Comparison of ENCODE assay signal across 1 cellular context in the genomic region with DNA sequence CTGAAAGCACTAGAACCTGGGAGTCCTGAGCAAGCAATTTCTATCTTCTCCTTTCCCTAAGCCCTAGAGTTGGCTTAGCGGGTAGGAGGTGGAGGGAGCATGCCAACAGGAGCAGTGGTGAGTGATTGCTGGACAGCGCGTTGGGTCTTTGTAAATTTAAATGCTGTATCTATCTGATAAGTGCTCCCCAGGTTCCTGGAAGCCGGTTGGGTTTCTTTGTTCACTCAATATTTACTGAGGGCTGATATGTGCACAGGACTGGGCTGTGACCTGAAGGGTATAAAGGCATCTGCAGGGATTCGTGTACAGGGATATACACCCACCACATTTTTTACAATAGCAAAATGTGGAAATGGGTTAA.
TF ChIP-seq lines count a peak whose summit lies in the region.

No MANE protein-coding gene starts in this region.

TF ChIP-seq in HepG2, 621 proteins besides CTCF, POLR2A, EP300 and RAD21 (continues in another document):
- TF ChIP-seq, protein P1, sequence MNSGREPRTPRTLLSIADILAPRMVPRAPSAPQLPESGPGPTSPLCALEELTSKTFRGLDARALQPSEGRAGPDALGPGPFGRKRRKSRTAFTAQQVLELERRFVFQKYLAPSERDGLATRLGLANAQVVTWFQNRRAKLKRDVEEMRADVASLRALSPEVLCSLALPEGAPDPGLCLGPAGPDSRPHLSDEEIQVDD (CRISPR knock-in tag; IDR thresholded peaks at IDR 0.05; ENCODE audit: borderline replicate concordance): no peak
- peak; percentile 22; the same call in 1 of the 2 replicates for TF ChIP-seq ZNF614 (CRISPR knock-in tag; IDR thresholded peaks at IDR 0.05; ENCODE audit: borderline replicate concordance)
- no peak for TF ChIP-seq MED8 (CRISPR knock-in tag; IDR thresholded peaks at IDR 0.05; ENCODE audit: insufficient replicate concordance)
- TF ChIP-seq NKX3-1 (CRISPR knock-in tag; IDR thresholded peaks at IDR 0.05): no peak
- TF ChIP-seq, protein P2, sequence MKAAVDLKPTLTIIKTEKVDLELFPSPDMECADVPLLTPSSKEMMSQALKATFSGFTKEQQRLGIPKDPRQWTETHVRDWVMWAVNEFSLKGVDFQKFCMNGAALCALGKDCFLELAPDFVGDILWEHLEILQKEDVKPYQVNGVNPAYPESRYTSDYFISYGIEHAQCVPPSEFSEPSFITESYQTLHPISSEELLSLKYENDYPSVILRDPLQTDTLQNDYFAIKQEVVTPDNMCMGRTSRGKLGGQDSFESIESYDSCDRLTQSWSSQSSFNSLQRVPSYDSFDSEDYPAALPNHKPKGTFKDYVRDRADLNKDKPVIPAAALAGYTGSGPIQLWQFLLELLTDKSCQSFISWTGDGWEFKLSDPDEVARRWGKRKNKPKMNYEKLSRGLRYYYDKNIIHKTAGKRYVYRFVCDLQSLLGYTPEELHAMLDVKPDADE (CRISPR knock-in tag; IDR thresholded peaks at IDR 0.05): no peak
- TF ChIP-seq, protein P3, sequence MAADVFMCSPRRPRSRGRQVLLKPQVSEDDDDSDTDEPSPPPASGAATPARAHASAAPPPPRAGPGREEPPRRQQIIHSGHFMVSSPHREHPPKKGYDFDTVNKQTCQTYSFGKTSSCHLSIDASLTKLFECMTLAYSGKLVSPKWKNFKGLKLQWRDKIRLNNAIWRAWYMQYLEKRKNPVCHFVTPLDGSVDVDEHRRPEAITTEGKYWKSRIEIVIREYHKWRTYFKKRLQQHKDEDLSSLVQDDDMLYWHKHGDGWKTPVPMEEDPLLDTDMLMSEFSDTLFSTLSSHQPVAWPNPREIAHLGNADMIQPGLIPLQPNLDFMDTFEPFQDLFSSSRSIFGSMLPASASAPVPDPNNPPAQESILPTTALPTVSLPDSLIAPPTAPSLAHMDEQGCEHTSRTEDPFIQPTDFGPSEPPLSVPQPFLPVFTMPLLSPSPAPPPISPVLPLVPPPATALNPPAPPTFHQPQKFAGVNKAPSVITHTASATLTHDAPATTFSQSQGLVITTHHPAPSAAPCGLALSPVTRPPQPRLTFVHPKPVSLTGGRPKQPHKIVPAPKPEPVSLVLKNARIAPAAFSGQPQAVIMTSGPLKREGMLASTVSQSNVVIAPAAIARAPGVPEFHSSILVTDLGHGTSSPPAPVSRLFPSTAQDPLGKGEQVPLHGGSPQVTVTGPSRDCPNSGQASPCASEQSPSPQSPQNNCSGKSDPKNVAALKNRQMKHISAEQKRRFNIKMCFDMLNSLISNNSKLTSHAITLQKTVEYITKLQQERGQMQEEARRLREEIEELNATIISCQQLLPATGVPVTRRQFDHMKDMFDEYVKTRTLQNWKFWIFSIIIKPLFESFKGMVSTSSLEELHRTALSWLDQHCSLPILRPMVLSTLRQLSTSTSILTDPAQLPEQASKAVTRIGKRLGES (CRISPR knock-in tag; IDR thresholded peaks at IDR 0.05; ENCODE audit: borderline replicate concordance): no peak
- TF ChIP-seq REL (CRISPR knock-in tag; conservative IDR thresholded peaks at IDR 0.05): no peak
- TF ChIP-seq TCF7 (IDR thresholded peaks at IDR 0.05; ENCODE audit: low read depth): no peak
- TF ChIP-seq, protein P4, sequence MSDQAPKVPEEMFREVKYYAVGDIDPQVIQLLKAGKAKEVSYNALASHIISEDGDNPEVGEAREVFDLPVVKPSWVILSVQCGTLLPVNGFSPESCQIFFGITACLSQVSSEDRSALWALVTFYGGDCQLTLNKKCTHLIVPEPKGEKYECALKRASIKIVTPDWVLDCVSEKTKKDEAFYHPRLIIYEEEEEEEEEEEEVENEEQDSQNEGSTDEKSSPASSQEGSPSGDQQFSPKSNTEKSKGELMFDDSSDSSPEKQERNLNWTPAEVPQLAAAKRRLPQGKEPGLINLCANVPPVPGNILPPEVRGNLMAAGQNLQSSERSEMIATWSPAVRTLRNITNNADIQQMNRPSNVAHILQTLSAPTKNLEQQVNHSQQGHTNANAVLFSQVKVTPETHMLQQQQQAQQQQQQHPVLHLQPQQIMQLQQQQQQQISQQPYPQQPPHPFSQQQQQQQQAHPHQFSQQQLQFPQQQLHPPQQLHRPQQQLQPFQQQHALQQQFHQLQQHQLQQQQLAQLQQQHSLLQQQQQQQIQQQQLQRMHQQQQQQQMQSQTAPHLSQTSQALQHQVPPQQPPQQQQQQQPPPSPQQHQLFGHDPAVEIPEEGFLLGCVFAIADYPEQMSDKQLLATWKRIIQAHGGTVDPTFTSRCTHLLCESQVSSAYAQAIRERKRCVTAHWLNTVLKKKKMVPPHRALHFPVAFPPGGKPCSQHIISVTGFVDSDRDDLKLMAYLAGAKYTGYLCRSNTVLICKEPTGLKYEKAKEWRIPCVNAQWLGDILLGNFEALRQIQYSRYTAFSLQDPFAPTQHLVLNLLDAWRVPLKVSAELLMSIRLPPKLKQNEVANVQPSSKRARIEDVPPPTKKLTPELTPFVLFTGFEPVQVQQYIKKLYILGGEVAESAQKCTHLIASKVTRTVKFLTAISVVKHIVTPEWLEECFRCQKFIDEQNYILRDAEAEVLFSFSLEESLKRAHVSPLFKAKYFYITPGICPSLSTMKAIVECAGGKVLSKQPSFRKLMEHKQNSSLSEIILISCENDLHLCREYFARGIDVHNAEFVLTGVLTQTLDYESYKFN (CRISPR knock-in tag; conservative IDR thresholded peaks at IDR 0.05): no peak
- TF ChIP-seq, protein P5, sequence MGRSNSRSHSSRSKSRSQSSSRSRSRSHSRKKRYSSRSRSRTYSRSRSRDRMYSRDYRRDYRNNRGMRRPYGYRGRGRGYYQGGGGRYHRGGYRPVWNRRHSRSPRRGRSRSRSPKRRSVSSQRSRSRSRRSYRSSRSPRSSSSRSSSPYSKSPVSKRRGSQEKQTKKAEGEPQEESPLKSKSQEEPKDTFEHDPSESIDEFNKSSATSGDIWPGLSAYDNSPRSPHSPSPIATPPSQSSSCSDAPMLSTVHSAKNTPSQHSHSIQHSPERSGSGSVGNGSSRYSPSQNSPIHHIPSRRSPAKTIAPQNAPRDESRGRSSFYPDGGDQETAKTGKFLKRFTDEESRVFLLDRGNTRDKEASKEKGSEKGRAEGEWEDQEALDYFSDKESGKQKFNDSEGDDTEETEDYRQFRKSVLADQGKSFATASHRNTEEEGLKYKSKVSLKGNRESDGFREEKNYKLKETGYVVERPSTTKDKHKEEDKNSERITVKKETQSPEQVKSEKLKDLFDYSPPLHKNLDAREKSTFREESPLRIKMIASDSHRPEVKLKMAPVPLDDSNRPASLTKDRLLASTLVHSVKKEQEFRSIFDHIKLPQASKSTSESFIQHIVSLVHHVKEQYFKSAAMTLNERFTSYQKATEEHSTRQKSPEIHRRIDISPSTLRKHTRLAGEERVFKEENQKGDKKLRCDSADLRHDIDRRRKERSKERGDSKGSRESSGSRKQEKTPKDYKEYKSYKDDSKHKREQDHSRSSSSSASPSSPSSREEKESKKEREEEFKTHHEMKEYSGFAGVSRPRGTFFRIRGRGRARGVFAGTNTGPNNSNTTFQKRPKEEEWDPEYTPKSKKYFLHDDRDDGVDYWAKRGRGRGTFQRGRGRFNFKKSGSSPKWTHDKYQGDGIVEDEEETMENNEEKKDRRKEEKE (IDR thresholded peaks at IDR 0.05): no peak
- TF ChIP-seq ZNF282 (IDR thresholded peaks at IDR 0.05; ENCODE audit: partially characterized antibody): no peak
- TF ChIP-seq, protein P6, sequence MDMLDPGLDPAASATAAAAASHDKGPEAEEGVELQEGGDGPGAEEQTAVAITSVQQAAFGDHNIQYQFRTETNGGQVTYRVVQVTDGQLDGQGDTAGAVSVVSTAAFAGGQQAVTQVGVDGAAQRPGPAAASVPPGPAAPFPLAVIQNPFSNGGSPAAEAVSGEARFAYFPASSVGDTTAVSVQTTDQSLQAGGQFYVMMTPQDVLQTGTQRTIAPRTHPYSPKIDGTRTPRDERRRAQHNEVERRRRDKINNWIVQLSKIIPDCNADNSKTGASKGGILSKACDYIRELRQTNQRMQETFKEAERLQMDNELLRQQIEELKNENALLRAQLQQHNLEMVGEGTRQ (IDR thresholded peaks at IDR 0.05; ENCODE audit: low read depth, low read length): no peak
- TF ChIP-seq, protein P6 (CRISPR knock-in tag; IDR thresholded peaks at IDR 0.05; ENCODE audit: borderline replicate concordance): no peak
- TF ChIP-seq, protein P7, sequence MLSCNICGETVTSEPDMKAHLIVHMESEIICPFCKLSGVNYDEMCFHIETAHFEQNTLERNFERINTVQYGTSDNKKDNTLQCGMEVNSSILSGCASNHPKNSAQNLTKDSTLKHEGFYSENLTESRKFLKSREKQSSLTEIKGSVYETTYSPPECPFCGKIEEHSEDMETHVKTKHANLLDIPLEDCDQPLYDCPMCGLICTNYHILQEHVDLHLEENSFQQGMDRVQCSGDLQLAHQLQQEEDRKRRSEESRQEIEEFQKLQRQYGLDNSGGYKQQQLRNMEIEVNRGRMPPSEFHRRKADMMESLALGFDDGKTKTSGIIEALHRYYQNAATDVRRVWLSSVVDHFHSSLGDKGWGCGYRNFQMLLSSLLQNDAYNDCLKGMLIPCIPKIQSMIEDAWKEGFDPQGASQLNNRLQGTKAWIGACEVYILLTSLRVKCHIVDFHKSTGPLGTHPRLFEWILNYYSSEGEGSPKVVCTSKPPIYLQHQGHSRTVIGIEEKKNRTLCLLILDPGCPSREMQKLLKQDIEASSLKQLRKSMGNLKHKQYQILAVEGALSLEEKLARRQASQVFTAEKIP (CRISPR knock-in tag; IDR thresholded peaks at IDR 0.05; ENCODE audit: borderline replicate concordance): no peak
- no peak for TF ChIP-seq U2AF2 (IDR thresholded peaks at IDR 0.05; ENCODE audit: low read depth, low read length)
- TF ChIP-seq, protein P8, sequence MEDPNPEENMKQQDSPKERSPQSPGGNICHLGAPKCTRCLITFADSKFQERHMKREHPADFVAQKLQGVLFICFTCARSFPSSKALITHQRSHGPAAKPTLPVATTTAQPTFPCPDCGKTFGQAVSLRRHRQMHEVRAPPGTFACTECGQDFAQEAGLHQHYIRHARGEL (CRISPR knock-in tag; IDR thresholded peaks at IDR 0.05): no peak
- no peak for TF ChIP-seq ZNF441 (CRISPR knock-in tag; IDR thresholded peaks at IDR 0.05; ENCODE audit: borderline replicate concordance)
- TF ChIP-seq, protein P9, sequence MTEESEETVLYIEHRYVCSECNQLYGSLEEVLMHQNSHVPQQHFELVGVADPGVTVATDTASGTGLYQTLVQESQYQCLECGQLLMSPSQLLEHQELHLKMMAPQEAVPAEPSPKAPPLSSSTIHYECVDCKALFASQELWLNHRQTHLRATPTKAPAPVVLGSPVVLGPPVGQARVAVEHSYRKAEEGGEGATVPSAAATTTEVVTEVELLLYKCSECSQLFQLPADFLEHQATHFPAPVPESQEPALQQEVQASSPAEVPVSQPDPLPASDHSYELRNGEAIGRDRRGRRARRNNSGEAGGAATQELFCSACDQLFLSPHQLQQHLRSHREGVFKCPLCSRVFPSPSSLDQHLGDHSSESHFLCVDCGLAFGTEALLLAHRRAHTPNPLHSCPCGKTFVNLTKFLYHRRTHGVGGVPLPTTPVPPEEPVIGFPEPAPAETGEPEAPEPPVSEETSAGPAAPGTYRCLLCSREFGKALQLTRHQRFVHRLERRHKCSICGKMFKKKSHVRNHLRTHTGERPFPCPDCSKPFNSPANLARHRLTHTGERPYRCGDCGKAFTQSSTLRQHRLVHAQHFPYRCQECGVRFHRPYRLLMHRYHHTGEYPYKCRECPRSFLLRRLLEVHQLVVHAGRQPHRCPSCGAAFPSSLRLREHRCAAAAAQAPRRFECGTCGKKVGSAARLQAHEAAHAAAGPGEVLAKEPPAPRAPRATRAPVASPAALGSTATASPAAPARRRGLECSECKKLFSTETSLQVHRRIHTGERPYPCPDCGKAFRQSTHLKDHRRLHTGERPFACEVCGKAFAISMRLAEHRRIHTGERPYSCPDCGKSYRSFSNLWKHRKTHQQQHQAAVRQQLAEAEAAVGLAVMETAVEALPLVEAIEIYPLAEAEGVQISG (CRISPR knock-in tag; IDR thresholded peaks at IDR 0.05): no peak
- TF ChIP-seq SIN3A (IDR thresholded peaks at IDR 0.05; ENCODE audit: borderline replicate concordance, low read depth, low read length): no peak
- no peak for TF ChIP-seq KLF12 (CRISPR knock-in tag; IDR thresholded peaks at IDR 0.05; ENCODE audit: borderline replicate concordance)
- no peak for TF ChIP-seq AHR (CRISPR knock-in tag; IDR thresholded peaks at IDR 0.05)
- TF ChIP-seq ZKSCAN8 (CRISPR knock-in tag; IDR thresholded peaks at IDR 0.05; ENCODE audit: borderline replicate concordance): no peak
- no peak for TF ChIP-seq ZFP36L1 (CRISPR knock-in tag; IDR thresholded peaks at IDR 0.05)
- TF ChIP-seq, protein P10, sequence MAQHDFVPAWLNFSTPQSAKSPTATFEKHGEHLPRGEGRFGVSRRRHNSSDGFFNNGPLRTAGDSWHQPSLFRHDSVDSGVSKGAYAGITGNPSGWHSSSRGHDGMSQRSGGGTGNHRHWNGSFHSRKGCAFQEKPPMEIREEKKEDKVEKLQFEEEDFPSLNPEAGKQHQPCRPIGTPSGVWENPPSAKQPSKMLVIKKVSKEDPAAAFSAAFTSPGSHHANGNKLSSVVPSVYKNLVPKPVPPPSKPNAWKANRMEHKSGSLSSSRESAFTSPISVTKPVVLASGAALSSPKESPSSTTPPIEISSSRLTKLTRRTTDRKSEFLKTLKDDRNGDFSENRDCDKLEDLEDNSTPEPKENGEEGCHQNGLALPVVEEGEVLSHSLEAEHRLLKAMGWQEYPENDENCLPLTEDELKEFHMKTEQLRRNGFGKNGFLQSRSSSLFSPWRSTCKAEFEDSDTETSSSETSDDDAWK (CRISPR knock-in tag; IDR thresholded peaks at IDR 0.05): no peak
- no peak for TF ChIP-seq NR2F2 (IDR thresholded peaks at IDR 0.05; ENCODE audit: borderline replicate concordance, low read depth)
- no peak for TF ChIP-seq REXO4 (CRISPR knock-in tag; IDR thresholded peaks at IDR 0.05; ENCODE audit: borderline replicate concordance)
- TF ChIP-seq MIER2 (CRISPR knock-in tag; IDR thresholded peaks at IDR 0.05): peak; percentile 18; the same call in 1 of the 2 replicates
- TF ChIP-seq, protein P11, sequence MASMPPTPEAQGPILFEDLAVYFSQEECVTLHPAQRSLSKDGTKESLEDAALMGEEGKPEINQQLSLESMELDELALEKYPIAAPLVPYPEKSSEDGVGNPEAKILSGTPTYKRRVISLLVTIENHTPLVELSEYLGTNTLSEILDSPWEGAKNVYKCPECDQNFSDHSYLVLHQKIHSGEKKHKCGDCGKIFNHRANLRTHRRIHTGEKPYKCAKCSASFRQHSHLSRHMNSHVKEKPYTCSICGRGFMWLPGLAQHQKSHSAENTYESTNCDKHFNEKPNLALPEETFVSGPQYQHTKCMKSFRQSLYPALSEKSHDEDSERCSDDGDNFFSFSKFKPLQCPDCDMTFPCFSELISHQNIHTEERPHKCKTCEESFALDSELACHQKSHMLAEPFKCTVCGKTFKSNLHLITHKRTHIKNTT (CRISPR knock-in tag; IDR thresholded peaks at IDR 0.05): no peak
- no peak for TF ChIP-seq GPN1 (CRISPR knock-in tag; IDR thresholded peaks at IDR 0.05; ENCODE audit: borderline replicate concordance)
- TF ChIP-seq KAT7 (CRISPR knock-in tag; IDR thresholded peaks at IDR 0.05; ENCODE audit: borderline replicate concordance): 0 out of 2 replicates have a peak, but pooled peaks have one; percentile 28
- TF ChIP-seq ZFP36L2 (CRISPR knock-in tag; IDR thresholded peaks at IDR 0.05): no peak
- TF ChIP-seq KLF16 (CRISPR knock-in tag; IDR thresholded peaks at IDR 0.05): no peak
- TF ChIP-seq, protein P12, sequence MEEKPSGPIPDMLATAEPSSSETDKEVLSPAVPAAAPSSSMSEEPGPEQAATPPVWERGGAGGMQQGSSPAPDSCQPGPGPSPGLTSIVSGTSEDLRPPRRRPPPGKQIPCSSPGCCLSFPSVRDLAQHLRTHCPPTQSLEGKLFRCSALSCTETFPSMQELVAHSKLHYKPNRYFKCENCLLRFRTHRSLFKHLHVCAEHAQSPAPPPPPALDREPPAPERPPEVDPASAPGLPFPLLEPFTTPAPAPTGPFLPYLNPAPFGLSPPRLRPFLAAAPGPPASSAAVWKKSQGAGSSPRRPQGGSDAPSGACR (CRISPR knock-in tag; IDR thresholded peaks at IDR 0.05): no peak; the same call in 1 of the 2 replicates
